1 cellular context compared by ENCODE assay signal in the genomic region with DNA sequence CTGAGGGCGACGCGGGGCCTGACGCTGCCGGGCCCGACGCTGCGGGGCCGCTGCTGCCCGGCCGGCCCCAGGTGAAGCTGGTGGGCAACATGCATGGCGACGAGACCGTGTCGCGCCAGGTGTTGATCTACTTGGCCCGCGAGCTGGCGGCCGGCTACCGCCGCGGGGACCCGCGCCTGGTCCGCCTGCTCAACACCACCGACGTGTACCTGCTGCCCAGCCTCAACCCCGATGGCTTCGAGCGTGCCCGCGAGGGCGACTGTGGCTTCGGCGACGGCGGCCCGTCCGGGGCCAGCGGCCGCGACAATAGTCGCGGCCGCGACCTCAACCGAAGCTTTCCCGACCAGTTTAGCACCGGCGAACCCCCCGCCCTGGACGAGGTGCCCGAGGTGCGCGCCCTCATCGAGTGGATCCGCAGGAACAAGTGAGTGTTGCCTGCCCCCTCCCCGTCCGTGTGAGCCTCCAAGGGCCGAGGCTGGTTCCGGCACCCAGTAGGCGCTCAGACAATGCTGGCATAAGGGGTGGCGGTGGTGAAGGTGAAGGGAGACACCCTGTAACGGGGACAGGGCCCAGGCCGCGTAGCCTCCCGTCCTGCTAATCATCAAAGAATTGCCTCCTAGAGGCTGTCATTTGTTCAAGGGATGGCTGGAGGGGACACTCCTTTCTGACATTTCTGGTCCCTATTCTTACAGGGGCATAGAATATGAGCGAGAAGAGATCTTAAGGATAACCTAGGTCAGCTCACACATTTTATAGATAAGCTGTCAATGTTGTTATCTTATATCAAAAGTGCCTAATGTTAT.
A peak's percentile ranks its signal among the peaks of the same experiment; 100 is the strongest.
TF ChIP-seq lines count a peak whose summit lies in the region.

No MANE protein-coding gene starts in this region.

TF ChIP-seq in GM12878, 131 proteins besides CTCF, POLR2A, EP300 and RAD21 (continued from another document):
- TF ChIP-seq, protein P1, sequence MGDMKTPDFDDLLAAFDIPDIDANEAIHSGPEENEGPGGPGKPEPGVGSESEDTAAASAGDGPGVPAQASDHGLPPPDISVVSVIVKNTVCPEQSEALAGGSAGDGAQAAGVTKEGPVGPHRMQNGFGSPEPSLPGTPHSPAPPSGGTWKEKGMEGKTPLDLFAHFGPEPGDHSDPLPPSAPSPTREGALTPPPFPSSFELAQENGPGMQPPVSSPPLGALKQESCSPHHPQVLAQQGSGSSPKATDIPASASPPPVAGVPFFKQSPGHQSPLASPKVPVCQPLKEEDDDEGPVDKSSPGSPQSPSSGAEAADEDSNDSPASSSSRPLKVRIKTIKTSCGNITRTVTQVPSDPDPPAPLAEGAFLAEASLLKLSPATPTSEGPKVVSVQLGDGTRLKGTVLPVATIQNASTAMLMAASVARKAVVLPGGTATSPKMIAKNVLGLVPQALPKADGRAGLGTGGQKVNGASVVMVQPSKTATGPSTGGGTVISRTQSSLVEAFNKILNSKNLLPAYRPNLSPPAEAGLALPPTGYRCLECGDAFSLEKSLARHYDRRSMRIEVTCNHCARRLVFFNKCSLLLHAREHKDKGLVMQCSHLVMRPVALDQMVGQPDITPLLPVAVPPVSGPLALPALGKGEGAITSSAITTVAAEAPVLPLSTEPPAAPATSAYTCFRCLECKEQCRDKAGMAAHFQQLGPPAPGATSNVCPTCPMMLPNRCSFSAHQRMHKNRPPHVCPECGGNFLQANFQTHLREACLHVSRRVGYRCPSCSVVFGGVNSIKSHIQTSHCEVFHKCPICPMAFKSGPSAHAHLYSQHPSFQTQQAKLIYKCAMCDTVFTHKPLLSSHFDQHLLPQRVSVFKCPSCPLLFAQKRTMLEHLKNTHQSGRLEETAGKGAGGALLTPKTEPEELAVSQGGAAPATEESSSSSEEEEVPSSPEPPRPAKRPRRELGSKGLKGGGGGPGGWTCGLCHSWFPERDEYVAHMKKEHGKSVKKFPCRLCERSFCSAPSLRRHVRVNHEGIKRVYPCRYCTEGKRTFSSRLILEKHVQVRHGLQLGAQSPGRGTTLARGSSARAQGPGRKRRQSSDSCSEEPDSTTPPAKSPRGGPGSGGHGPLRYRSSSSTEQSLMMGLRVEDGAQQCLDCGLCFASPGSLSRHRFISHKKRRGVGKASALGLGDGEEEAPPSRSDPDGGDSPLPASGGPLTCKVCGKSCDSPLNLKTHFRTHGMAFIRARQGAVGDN (IDR thresholded peaks at IDR 0.05), result no peak
- TF ChIP-seq, protein P2, sequence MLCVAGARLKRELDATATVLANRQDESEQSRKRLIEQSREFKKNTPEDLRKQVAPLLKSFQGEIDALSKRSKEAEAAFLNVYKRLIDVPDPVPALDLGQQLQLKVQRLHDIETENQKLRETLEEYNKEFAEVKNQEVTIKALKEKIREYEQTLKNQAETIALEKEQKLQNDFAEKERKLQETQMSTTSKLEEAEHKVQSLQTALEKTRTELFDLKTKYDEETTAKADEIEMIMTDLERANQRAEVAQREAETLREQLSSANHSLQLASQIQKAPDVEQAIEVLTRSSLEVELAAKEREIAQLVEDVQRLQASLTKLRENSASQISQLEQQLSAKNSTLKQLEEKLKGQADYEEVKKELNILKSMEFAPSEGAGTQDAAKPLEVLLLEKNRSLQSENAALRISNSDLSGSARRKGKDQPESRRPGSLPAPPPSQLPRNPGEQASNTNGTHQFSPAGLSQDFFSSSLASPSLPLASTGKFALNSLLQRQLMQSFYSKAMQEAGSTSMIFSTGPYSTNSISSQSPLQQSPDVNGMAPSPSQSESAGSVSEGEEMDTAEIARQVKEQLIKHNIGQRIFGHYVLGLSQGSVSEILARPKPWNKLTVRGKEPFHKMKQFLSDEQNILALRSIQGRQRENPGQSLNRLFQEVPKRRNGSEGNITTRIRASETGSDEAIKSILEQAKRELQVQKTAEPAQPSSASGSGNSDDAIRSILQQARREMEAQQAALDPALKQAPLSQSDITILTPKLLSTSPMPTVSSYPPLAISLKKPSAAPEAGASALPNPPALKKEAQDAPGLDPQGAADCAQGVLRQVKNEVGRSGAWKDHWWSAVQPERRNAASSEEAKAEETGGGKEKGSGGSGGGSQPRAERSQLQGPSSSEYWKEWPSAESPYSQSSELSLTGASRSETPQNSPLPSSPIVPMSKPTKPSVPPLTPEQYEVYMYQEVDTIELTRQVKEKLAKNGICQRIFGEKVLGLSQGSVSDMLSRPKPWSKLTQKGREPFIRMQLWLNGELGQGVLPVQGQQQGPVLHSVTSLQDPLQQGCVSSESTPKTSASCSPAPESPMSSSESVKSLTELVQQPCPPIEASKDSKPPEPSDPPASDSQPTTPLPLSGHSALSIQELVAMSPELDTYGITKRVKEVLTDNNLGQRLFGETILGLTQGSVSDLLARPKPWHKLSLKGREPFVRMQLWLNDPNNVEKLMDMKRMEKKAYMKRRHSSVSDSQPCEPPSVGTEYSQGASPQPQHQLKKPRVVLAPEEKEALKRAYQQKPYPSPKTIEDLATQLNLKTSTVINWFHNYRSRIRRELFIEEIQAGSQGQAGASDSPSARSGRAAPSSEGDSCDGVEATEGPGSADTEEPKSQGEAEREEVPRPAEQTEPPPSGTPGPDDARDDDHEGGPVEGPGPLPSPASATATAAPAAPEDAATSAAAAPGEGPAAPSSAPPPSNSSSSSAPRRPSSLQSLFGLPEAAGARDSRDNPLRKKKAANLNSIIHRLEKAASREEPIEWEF (IDR thresholded peaks at IDR 0.05; ENCODE audit: insufficient replicate concordance, low read depth, low read length), result peak; percentile 15
- TF ChIP-seq IKZF1 (conservative IDR thresholded peaks at IDR 0.05) (peak; percentile 79; the same call in 1 of the 2 replicates), TBL1XR1 (IDR thresholded peaks at IDR 0.05; ENCODE audit: low read depth, low read length) (peak; percentile 2; the same call in 1 of the 2 replicates)
